Comparison of ENCODE assay signal across 9 cellular contexts in genomic region chr9:124853605-124854143, GRCh38. TPM values are rescaled to one million over a fixed set of nuclear protein-coding genes. Genes with fewer than 3 reads are reported as not detected.
DNase-seq lines count a peak whose midpoint lies in the region; ATAC-seq and TF ChIP-seq lines count a peak whose summit lies in the region.
"Had no signal": no experiment of that assay in that cellular context is flagged by ENCODE, and none has a peak within 500 bp of the region (broad histone marks: within the 10 kb centered on the region; RNA-seq: fewer than 3 reads in every experiment).

No MANE protein-coding gene starts in this region.

- peaks cover 23% of the 10 kb centered on the region for H3K36me3 ChIP-seq in effector memory CD4-positive, alpha-beta T cell (ENCODE audit: control insufficient read depth, insufficient read depth, low read length)

- H3K27me3 ChIP-seq in effector memory CD4-positive, alpha-beta T cell (replicated peaks; ENCODE audit: control insufficient read depth, insufficient read depth, low read length, poor library complexity, severe bottlenecking) = no peaks in the 10 kb centered on the region

- no peak overlapping the region for H3K27ac Mint-ChIP-seq in neural crest cell (ENCODE audit: unreplicated experiment)

- peak overlapping the region; percentile 17; the same call in 1 of the 2 replicates for H3K27ac ChIP-seq in C4-2B
- H3K27ac ChIP-seq in effector memory CD4-positive, alpha-beta T cell (ENCODE audit: insufficient read depth, low read length, poor library complexity, severe bottlenecking) = peak overlapping the region; percentile 56

- H3K9me3 Mint-ChIP-seq in neural crest cell = no peaks in the 10 kb centered on the region

- peaks cover 4% of the 10 kb centered on the region for H3K36me3 Mint-ChIP-seq in neural crest cell (ENCODE audit: low read depth)

- peaks cover 5% of the 10 kb centered on the region for H3K4me1 ChIP-seq in effector memory CD4-positive, alpha-beta T cell (ENCODE audit: control insufficient read depth, insufficient read depth, low read length, poor library complexity, severe bottlenecking)

- no peaks in the 10 kb centered on the region for H3K9me3 ChIP-seq in effector memory CD4-positive, alpha-beta T cell (ENCODE audit: control insufficient read depth, low read length)

- TF ChIP-seq CTCF in C4-2B (conservative IDR thresholded peaks at IDR 0.05) = no peak
- TF ChIP-seq CTCF in neural crest cell (conservative IDR thresholded peaks at IDR 0.05) = no peak

- no peak for ATAC-seq in HG03095 (IDR thresholded peaks at IDR 0.05; ENCODE audit: unreplicated experiment)
- no peak for ATAC-seq in HG03442 (IDR thresholded peaks at IDR 0.05; ENCODE audit: unreplicated experiment)

- DNase-seq in M059J (ENCODE audit: low read depth) = peak; percentile 20
- DNase-seq in effector memory CD4-positive, alpha-beta T cell = no peak
- no peak for DNase-seq in neural crest cell (ENCODE audit: low read depth, low spot score)
- no peak for DNase-seq in NCI-H1436 treated with DMSO at 0.1 percent for 48 hours (lab: John Stamatoyannopoulos, UW)
- DNase-seq in AG08396 (ENCODE audit: low spot score) = no peak

- peaks cover 5% of the 10 kb centered on the region for H3K27me3 Mint-ChIP-seq in neural crest cell (ENCODE audit: low read depth)

- peaks cover 17% of the 10 kb centered on the region for H3K4me1 Mint-ChIP-seq in neural crest cell

- H3K4me3 Mint-ChIP-seq in neural crest cell = peak overlapping the region; percentile 61

- H3K4me3 ChIP-seq in effector memory CD4-positive, alpha-beta T cell (ENCODE audit: insufficient read depth, low read depth, low read length, poor library complexity, severe bottlenecking) = peak overlapping the region; percentile 40

RNA-seq across cellular contexts. Expression of gene WDR38, which starts 0.4 kb away (rescaled TPM):
- not detected in 2 replicates for total RNA-seq in M059J (2014; rRNA removed; shearing (Covaris generic))
- not detected in 2 replicates for total RNA-seq in neural crest cell
- total RNA-seq: pulmonary artery endothelial cell had no signal

RNA-seq across cellular contexts. Expression of gene RPL35, which starts 8.1 kb away (rescaled TPM):
- total RNA-seq in M059J (2014; rRNA removed; shearing (Covaris generic)) = 2,121 and 2,222 TPM in 2 replicates
- total RNA-seq in neural crest cell = 1,588 and 1,675 TPM in 2 replicates

RNA-seq across cellular contexts. Expression of gene ARPC5L, which starts 8.3 kb away (rescaled TPM):
- total RNA-seq in M059J (2014; rRNA removed; shearing (Covaris generic)) = 43.9 and 54.1 TPM in 2 replicates
- total RNA-seq in neural crest cell = 41.9 and 42.1 TPM in 2 replicates
